Comparison of ENCODE assay signal across 17 cellular contexts in the genomic region with DNA sequence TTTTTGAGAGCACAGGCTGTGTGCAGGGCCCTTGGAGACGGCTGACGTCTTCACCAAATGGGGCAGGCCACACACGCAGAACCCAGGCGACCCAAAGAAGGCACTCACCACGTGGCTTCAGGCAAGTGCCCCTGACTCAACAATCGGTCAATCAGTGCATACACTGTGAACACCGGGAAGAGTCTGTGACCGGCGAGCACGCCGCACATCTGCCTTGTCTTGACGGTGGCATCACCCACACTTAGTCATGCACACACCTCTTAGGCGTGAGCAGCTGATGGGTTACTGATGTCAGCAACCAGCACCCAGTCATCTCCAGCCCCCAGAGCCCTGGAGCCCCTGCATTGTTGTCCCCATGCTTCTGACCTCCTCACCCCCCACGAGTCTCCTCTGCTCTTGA. TPM values are rescaled to one million over a fixed set of nuclear protein-coding genes. Genes with fewer than 3 reads are reported as not detected.
DNase-seq lines count a peak whose midpoint lies in the region; ATAC-seq lines count a peak whose summit lies in the region.
"Had no signal": no experiment of that assay in that cellular context is flagged by ENCODE, and none has a peak within 500 bp of the region (broad histone marks: within the 10 kb centered on the region; RNA-seq: fewer than 3 reads in every experiment).

No MANE protein-coding gene starts in this region.

- no peak for ATAC-seq in Right ventricle myocardium inferior
- no peak for ATAC-seq in left cardiac atrium
- no peak for ATAC-seq in left lobe of liver
- no peak for ATAC-seq in sciatic nerve
- no peak for ATAC-seq in HG02763 (IDR thresholded peaks at IDR 0.05; ENCODE audit: unreplicated experiment)

- intact Hi-C loops in Right ventricle myocardium inferior (cut with DNase I): no loop called here
- intact Hi-C loops in left cardiac atrium (cut with DNase I): no loop called here
- intact Hi-C loops in sciatic nerve (cut with DNase I): no loop called here

- peak; percentile 37 for DNase-seq in Right ventricle myocardium inferior (ENCODE audit: missing footprints)
- DNase-seq in left cardiac atrium: no peak
- DNase-seq in HK-2 (ENCODE audit: unreplicated experiment): peak; percentile 22
- DNase-seq in left lobe of liver (ENCODE audit: low spot score): peak; percentile 35
- peak; percentile 44 for DNase-seq in sciatic nerve (ENCODE audit: low spot score)
- no peak for DNase-seq in SKM-1 (lab: John Stamatoyannopoulos, UW; ENCODE audit: unreplicated experiment)
- no peak for DNase-seq in COR-L47 (lab: John Stamatoyannopoulos, UW)
- DNase-seq: HFFc6; KG1; NCI-H1105; NCI-H2029 treated with DMSO at 0.1 percent for 48 hours; NCI-H226; NCI-H774; NK-92 treated with Interleukin-12 subunit alpha and Interleukin-12 subunit beta, amount 100 ng/mL, for 24 hours; SIG-M5 had no signal

RNA-seq across cellular contexts. Expression of a gene that starts 4.9 kb away (rescaled TPM):
- 3.3 TPM for total RNA-seq in Right ventricle myocardium inferior
- total RNA-seq in left cardiac atrium: 1 to 10 TPM; 1.4 to 2.5 TPM
- 22.0 TPM for total RNA-seq in left lobe of liver
- total RNA-seq in sciatic nerve: 6.8 TPM
- total RNA-seq: HFFc6, HT1080 had no signal

Comparison
In these comparisons a context has a peak if more than half of its experiments do, and no peak if none do; other contexts are left out.
1. DNase-seq: peak in Right ventricle myocardium inferior (single experiment), HK-2 (single experiment), left lobe of liver (single experiment) and sciatic nerve (single experiment); none in left cardiac atrium (single experiment), SKM-1 (single experiment) and COR-L47 (single experiment).